Comparison of ENCODE assay signal across 3 cellular contexts in the genomic region with DNA sequence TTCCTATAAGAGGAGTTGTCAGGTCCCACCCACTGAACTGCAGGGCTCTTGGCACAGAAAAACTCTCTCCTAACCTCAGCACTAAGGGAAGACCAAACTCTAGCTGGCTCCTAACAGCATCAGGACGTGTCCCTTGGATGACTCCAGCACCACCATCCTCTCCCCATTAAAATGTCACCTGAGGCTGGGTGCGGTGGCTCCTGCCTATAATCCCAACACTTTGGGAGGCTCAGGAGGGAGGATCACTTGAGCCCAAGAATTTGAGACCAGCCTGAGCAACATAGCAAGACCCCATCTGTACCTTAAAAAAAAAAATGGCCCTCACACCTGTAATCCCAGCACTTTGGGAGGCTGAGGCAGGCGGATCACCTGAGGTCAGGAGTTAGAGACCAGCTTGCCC.
"Had no signal": no experiment of that assay in that cellular context is flagged by ENCODE, and none has a peak within 500 bp of the region (broad histone marks: within the 10 kb centered on the region; RNA-seq: fewer than 3 reads in every experiment).

No MANE protein-coding gene starts in this region.

- ATAC-seq: GM12878 had no signal

- DNase-seq: GDM1, GF-D8 had no signal
